ENCODE assay signal across 8 cellular contexts in the genomic region with DNA sequence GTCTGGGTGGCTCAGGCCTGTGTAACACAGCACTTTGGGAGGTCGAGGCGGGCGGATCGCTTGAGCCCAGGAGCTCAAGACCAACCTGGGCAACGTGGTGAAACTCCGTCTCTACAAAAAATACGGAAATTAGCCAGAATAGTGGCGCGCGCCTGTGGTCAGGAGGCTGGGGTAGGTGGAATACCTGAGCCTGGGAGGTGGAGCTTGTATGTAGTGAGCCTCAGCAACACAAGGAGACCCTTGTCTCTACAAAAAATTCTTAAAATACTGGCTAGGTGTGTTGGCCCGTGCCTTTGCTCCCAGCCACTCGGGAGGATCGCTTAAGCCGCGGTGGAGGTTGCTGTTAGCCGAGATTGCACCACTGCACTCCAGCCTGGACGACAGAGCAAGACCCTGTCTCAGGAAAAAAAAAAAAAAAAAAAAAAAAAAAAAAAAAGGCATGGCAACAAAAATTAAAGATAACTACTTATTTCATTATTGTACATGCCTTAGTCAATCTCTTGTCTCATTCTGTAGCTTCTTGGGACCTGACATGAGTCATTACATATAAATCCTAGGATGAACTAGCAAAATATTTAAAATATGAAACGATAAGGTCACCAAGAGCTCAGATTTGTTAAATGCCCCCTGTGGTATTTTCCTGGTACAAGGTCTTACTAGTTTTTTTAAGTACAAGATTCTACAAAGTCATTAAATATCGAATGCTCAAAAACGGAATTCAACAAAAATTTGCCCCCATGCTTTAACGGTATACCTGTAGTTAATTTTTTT. TPM values are rescaled to one million over a fixed set of nuclear protein-coding genes. Genes with fewer than 3 reads are reported as not detected.
A peak's percentile ranks its signal among the peaks of the same experiment; 100 is the strongest.
DNase-seq lines count a peak whose midpoint lies in the region; ATAC-seq and TF ChIP-seq lines count a peak whose summit lies in the region.

No MANE protein-coding gene starts in this region.

- no peaks in the 10 kb centered on the region for H3K9me3 ChIP-seq in esophagus squamous epithelium

- no peaks in the 10 kb centered on the region for H3K27me3 ChIP-seq in esophagus squamous epithelium

- 8 to 11% methylated on average over 15 to 19 of the region's 21 CpGs for WGBS in esophagus squamous epithelium, 2 donors

- H3K36me3 ChIP-seq in esophagus squamous epithelium: peaks cover 0 to 49% (median 11%) of the 10 kb centered on the region in 3 donors

- no peak for TF ChIP-seq CTCF in esophagus squamous epithelium (IDR thresholded peaks at IDR 0.05)

- peak overlapping the region in 3 of 4 donors; percentile 92 to 95 (median 92) for H3K27ac ChIP-seq in esophagus squamous epithelium

- H3K4me3 ChIP-seq in esophagus squamous epithelium: peak overlapping the region; percentile 78 to 98 (median 91)

- DNase-seq in ELF-1 (ENCODE audit: low read depth, low spot score): peak; percentile 73
- DNase-seq in HT1080 (ENCODE audit: low read depth): peak; percentile 60
- DNase-seq in activated CD4-positive, alpha-beta T cell treated with anti-CD3 and anti-CD28 coated beads, Interleukin-2, amount 50 U/mL, for 24 hours (ENCODE audit: low read depth in 1 of 2, low spot score in 1 of 2): peak; percentile 27 to 37
- no peak for DNase-seq in esophagus squamous epithelium (lab: John Stamatoyannopoulos, UW)
- DNase-seq in posterior vena cava (ENCODE audit: low spot score): peak; percentile 76

- intact Hi-C loops in esophagus squamous epithelium (cut with DNase I): no loop called here
- intact Hi-C loops in posterior vena cava (cut with DNase I): loop anchor here in 1 of 2 donors (5.0 kb wide), 1 partner anchor 42 kb away; the partner anchor contains the start of gene MED17

- no peak for ATAC-seq in GM21528 (IDR thresholded peaks at IDR 0.05; ENCODE audit: low FRiP score, unreplicated experiment)
- ATAC-seq in HG03354 (IDR thresholded peaks at IDR 0.05; ENCODE audit: poor library complexity, severe bottlenecking, unreplicated experiment): no peak
- ATAC-seq in HG03097 (IDR thresholded peaks at IDR 0.05; ENCODE audit: low FRiP score, unreplicated experiment): no peak

- no peak for TF ChIP-seq POLR2A in esophagus squamous epithelium (IDR thresholded peaks at IDR 0.05)

- peaks cover 17 to 60% (median 33%) of the 10 kb centered on the region in 3 donors for H3K4me1 ChIP-seq in esophagus squamous epithelium

RNA-seq across cellular contexts. Expression of gene TAF1D, which starts 1.1 kb away (rescaled TPM):
- 118 and 126 TPM in 2 replicates for total RNA-seq in HT1080 (2014; rRNA removed; shearing (Covaris generic))
- polyA plus RNA-seq in HT1080 (2015; cell fraction: cytosol; rRNA removed): 157 and 161 TPM in 2 replicates
- polyA plus RNA-seq in HT1080 (2015; cell fraction: nucleus; rRNA removed): 682 and 792 TPM in 2 replicates
- total RNA-seq in esophagus squamous epithelium: 100 to 1,000 TPM in 2 of 4 donors, 10 to 100 TPM in 2; 68.8 to 178 (median 116) TPM
- total RNA-seq in posterior vena cava: 10 to 100 TPM; 72.5 to 98.5 TPM

RNA-seq across cellular contexts. Expression of gene C11orf54, which starts 1.3 kb away (rescaled TPM):
- total RNA-seq in HT1080 (2014; rRNA removed; shearing (Covaris generic)): 9.6 and 16.3 TPM in 2 replicates
- 14.4 and 16.2 TPM in 2 replicates for polyA plus RNA-seq in HT1080 (2015; cell fraction: cytosol; rRNA removed)
- polyA plus RNA-seq in HT1080 (2015; cell fraction: nucleus; rRNA removed): 33.2 and 36.0 TPM in 2 replicates
- total RNA-seq in esophagus squamous epithelium (10 to 100 TPM; 17.9 to 22.2 (median 21.0) TPM), posterior vena cava (10 to 100 TPM; 16.8 to 19.9 TPM)

RNA-seq across cellular contexts. Expression of gene MED17, which starts 43.9 kb away (rescaled TPM):
- 26.8 and 28.6 TPM in 2 replicates for total RNA-seq in HT1080 (2014; rRNA removed; shearing (Covaris generic))
- 27.3 and 31.1 TPM in 2 replicates for polyA plus RNA-seq in HT1080 (2015; cell fraction: cytosol; rRNA removed)
- polyA plus RNA-seq in HT1080 (2015; cell fraction: nucleus; rRNA removed): 82.4 and 89.7 TPM in 2 replicates
- total RNA-seq in esophagus squamous epithelium (10 to 100 TPM; 11.3 to 25.9 (median 17.1) TPM), posterior vena cava (10 to 100 TPM; 20.6 to 21.2 TPM)
